ENCODE assay signal across 20 cellular contexts in the genomic region with DNA sequence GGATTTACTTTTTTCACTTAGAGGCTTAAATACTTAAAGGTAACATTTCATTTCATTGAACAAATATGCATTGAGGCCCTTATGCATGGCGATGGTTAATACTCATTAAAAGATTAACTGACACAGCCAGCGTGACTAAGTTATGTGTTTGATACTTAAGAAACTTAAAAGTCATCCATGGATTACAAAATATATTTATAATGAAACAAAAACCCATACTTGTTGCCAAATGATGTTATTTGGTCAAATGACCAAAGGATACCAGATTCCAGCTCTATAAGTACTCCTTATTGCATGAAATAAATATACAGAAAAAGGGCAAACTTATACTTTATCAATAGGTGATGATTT.
"Had no signal": no experiment of that assay in that cellular context is flagged by ENCODE, and none has a peak within 500 bp of the region (broad histone marks: within the 10 kb centered on the region; RNA-seq: fewer than 3 reads in every experiment).

No MANE protein-coding gene starts in this region.

- H3K9ac ChIP-seq: neural progenitor cell had no signal

- H3K36me3 ChIP-seq: colonic mucosa, neural progenitor cell, pancreas, spleen, thyroid gland had no signal

- H3K27me3 ChIP-seq: colonic mucosa, neural progenitor cell, pancreas, spleen, thyroid gland had no signal

- H3K27ac ChIP-seq: colonic mucosa, epithelial cell of prostate, neural progenitor cell, pancreas, spleen, VCaP had no signal

- H2AFZ ChIP-seq: neural progenitor cell had no signal

- ATAC-seq: activated naive CD8-positive, alpha-beta T cell treated with anti-CD3 and anti-CD28 coated beads, Interleukin-2, amount 50 U/mL, for 24 hours; left cardiac atrium; mucosa of descending colon; naive thymus-derived CD4-positive, alpha-beta T cell; pancreas; sciatic nerve; stimulated activated memory B cell treated with anti-CD40 and anti-IgM and Interleukin-4, amounts not matched to agents 10 μg/mL and 1 μg/mL and 100 μg/mL, for 72 hours had no signal

- DNase-seq: activated CD4-positive, CD25-positive, alpha-beta regulatory T cell treated with anti-CD3 and anti-CD28 coated beads, Interleukin-2, amount 50 U/mL, for 72 hours; activated naive CD4-positive, alpha-beta T cell treated with anti-CD3 and anti-CD28 coated beads for 36 hours; activated naive CD8-positive, alpha-beta T cell treated with anti-CD3 and anti-CD28 coated beads, Interleukin-2, amount 50 U/mL, for 24 hours; aorta; colonic mucosa; endodermal cell; left cardiac atrium; mucosa of descending colon; naive thymus-derived CD4-positive, alpha-beta T cell; pancreas; spleen; stimulated activated CD4-positive, alpha-beta T cell treated with anti-CD3 and anti-CD28 coated beads, Interleukin-4, amount 100 ng/mL, for 4 hours; SW 1271; T-helper 2 cell had no signal

- H3K9me3 ChIP-seq: colonic mucosa, mucosa of descending colon, pancreas, thyroid gland had no signal

- H3K4me3 ChIP-seq: colonic mucosa, mucosa of descending colon, neural progenitor cell, pancreas, spleen, thyroid gland had no signal

- H3K4me2 ChIP-seq: neural progenitor cell had no signal

- H3K4me1 ChIP-seq: colonic mucosa, neural progenitor cell, pancreas, spleen had no signal
